ENCODE assay signal across 8 cellular contexts in the genomic region with DNA sequence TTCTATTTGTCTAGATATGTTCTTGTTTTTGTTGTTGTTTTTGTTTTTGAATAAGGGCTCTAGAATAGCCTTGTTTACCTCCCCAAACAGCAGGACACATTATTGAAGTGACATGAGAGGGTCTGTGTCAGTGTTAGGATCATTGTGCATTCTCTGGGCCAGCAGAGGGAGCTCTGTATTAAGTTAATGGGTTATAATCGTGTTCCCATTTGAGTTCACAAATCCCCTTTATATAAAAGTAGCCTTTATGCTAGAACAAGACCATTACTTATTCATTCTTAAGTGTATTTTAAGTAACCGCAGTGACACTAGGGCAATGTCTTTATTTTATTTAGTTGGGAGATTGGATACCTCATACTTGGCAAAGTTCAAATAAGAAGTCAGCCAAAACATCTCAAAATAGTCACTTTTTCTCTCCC. TPM values are rescaled to one million over a fixed set of nuclear protein-coding genes. Genes with fewer than 3 reads are reported as not detected.
DNase-seq lines count a peak whose midpoint lies in the region; ATAC-seq and TF ChIP-seq lines count a peak whose summit lies in the region.

No MANE protein-coding gene starts in this region.

- peaks cover 70% of the 10 kb centered on the region for H3K36me3 Mint-ChIP-seq in activated CD4-positive, alpha-beta memory T cell treated with anti-CD3 and anti-CD28 coated beads, Interleukin-2, amount 10 ng/mL, durations not matched to agents 7 days and 5 days (ENCODE audit: low read depth)
- H3K36me3 Mint-ChIP-seq in naive thymus-derived CD4-positive, alpha-beta T cell: peaks cover 8 to 50% (median 22%) of the 10 kb centered on the region in 5 donors

- TF ChIP-seq EP300 in suprapubic skin (IDR thresholded peaks at IDR 0.05): no peak

- H3K9me3 ChIP-seq in naive thymus-derived CD4-positive, alpha-beta T cell (ENCODE audit: control insufficient read depth in 2 of 3, low read length in 3 of 3): no peaks in the 10 kb centered on the region
- no peaks in the 10 kb centered on the region for H3K9me3 ChIP-seq in suprapubic skin

- no peaks in the 10 kb centered on the region for H3K27me3 ChIP-seq in naive thymus-derived CD4-positive, alpha-beta T cell (ENCODE audit: control insufficient read depth in 2 of 2, insufficient read depth in 2 of 2, low read length in 2 of 2)
- no peaks in the 10 kb centered on the region for H3K27me3 ChIP-seq in suprapubic skin

- 13% methylated on average over 2 of the region's 2 CpGs for WGBS in suprapubic skin

- peaks cover 13 to 68% (median 30%) of the 10 kb centered on the region in 3 experiments for H3K36me3 ChIP-seq in naive thymus-derived CD4-positive, alpha-beta T cell (ENCODE audit: control insufficient read depth in 2 of 3, insufficient read depth in 3 of 3, low read length in 3 of 3)
- H3K36me3 ChIP-seq in suprapubic skin: peaks cover 30% of the 10 kb centered on the region

- H3K27ac Mint-ChIP-seq in activated CD4-positive, alpha-beta memory T cell treated with anti-CD3 and anti-CD28 coated beads, Interleukin-2, amount 10 ng/mL, durations not matched to agents 7 days and 5 days: no peak overlapping the region
- H3K27ac Mint-ChIP-seq in naive thymus-derived CD4-positive, alpha-beta T cell: peak overlapping the region in 7 of 9 donors; percentile 1 to 79 (median 30)

- TF ChIP-seq CTCF in suprapubic skin (IDR thresholded peaks at IDR 0.05): peak; percentile 44 to 65

- POLR2A ChIA-PET in activated CD4-positive, alpha-beta memory T cell treated with anti-CD3 and anti-CD28 coated beads, Interleukin-2, amount 10 ng/mL, durations not matched to agents 7 days and 5 days (lab: Charles Lee): interaction anchor here (1.2 to 1.4 kb wide), 2 partner anchors 13 to 15 kb away, joined by 3 to 4 read pairs; no protein-coding TSS in a partner anchor
- POLR2A ChIA-PET in naive thymus-derived CD4-positive, alpha-beta T cell (lab: Charles Lee): interaction anchor here (0.6 to 1.9 kb wide), 4 partner anchors 44 to 128 kb away, joined by 3 to 8 read pairs (median 3); partner anchors contain the start of gene STK4

- no peak overlapping the region for H3K4me3 Mint-ChIP-seq in activated CD4-positive, alpha-beta memory T cell treated with anti-CD3 and anti-CD28 coated beads, Interleukin-2, amount 10 ng/mL, durations not matched to agents 7 days and 5 days
- peak overlapping the region in 3 of 10 donors; percentile 11 to 48 (median 42) for H3K4me3 Mint-ChIP-seq in naive thymus-derived CD4-positive, alpha-beta T cell

- intact Hi-C loops in naive thymus-derived CD4-positive, alpha-beta T cell (cut with micrococcal nuclease): loop anchor here (1.0 to 5.0 kb wide), 7 partner anchors 18 to 301 kb away; partner anchors contain the start of genes PABPC1L (in 1 of the 2) and STK4 (in 1 of the 2)

- H3K27ac ChIP-seq in epithelial cell of prostate (peak overlapping the region; percentile 69), suprapubic skin (no peak overlapping the region)
- peak overlapping the region; percentile 32 for H3K27ac ChIP-seq in naive thymus-derived CD4-positive, alpha-beta T cell (ENCODE audit: low read depth, low read length)

- no peaks in the 10 kb centered on the region for H3K27me3 Mint-ChIP-seq in activated CD4-positive, alpha-beta memory T cell treated with anti-CD3 and anti-CD28 coated beads, Interleukin-2, amount 10 ng/mL, durations not matched to agents 7 days and 5 days
- H3K27me3 Mint-ChIP-seq in naive thymus-derived CD4-positive, alpha-beta T cell: no peaks in the 10 kb centered on the region

- CTCF ChIA-PET in activated CD4-positive, alpha-beta memory T cell treated with anti-CD3 and anti-CD28 coated beads, Interleukin-2, amount 10 ng/mL, durations not matched to agents 7 days and 5 days (lab: Charles Lee): interaction anchor here (0.5 to 4.9 kb wide), 17 partner anchors 8 to 760 kb away, joined by 3 to 26 read pairs (median 4); no protein-coding TSS in a partner anchor
- CTCF ChIA-PET in naive thymus-derived CD4-positive, alpha-beta T cell (lab: Charles Lee): interaction anchor here (1.0 to 1.9 kb wide), 6 partner anchors 19 to 84 kb away, joined by 3 to 8 read pairs (median 4); partner anchors contain the start of gene STK4

- TF ChIP-seq POLR2A in suprapubic skin (IDR thresholded peaks at IDR 0.05): no peak

- peaks cover 46% of the 10 kb centered on the region for H3K4me1 Mint-ChIP-seq in activated CD4-positive, alpha-beta memory T cell treated with anti-CD3 and anti-CD28 coated beads, Interleukin-2, amount 10 ng/mL, durations not matched to agents 7 days and 5 days
- peaks cover 31 to 81% (median 70%) of the 10 kb centered on the region in 7 donors for H3K4me1 Mint-ChIP-seq in naive thymus-derived CD4-positive, alpha-beta T cell

- DNase-seq in AG08396 (ENCODE audit: low spot score) (peak; percentile 37), GM19240 (ENCODE audit: insufficient read length, low spot score) (peak; percentile 2), NCI-H345 treated with DMSO at 0.1 percent for 48 hours (lab: John Stamatoyannopoulos, UW; ENCODE audit: unreplicated experiment) (peak; percentile 56), epithelial cell of prostate (ENCODE audit: low read depth, low spot score) (no peak), suprapubic skin (ENCODE audit: low spot score in 2 of 2) (peak in 1 of 2 donors; percentile 77), UCSD-AML1 (lab: John Stamatoyannopoulos, UW; ENCODE audit: unreplicated experiment) (no peak)
- DNase-seq in activated CD4-positive, alpha-beta memory T cell treated with anti-CD3 and anti-CD28 coated beads, Interleukin-2, amount 10 ng/mL, durations not matched to agents 7 days and 5 days: peak; percentile 41
- peak in 7 of 9 donors; percentile 24 to 47 (median 36) for DNase-seq in naive thymus-derived CD4-positive, alpha-beta T cell

- H3K4me1 ChIP-seq in naive thymus-derived CD4-positive, alpha-beta T cell (ENCODE audit: control insufficient read depth in 2 of 2, insufficient read depth in 2 of 2, low read length in 2 of 2): peaks cover under 1 to 43% of the 10 kb centered on the region in 2 donors
- peaks cover 38% of the 10 kb centered on the region for H3K4me1 ChIP-seq in suprapubic skin

- ATAC-seq in naive thymus-derived CD4-positive, alpha-beta T cell: peak; percentile 86

- no peaks in the 10 kb centered on the region for H3K9me3 Mint-ChIP-seq in activated CD4-positive, alpha-beta memory T cell treated with anti-CD3 and anti-CD28 coated beads, Interleukin-2, amount 10 ng/mL, durations not matched to agents 7 days and 5 days
- H3K9me3 Mint-ChIP-seq in naive thymus-derived CD4-positive, alpha-beta T cell: peaks cover 0 to 1% (median 0%) of the 10 kb centered on the region in 11 donors

- H3K4me3 ChIP-seq in naive thymus-derived CD4-positive, alpha-beta T cell (ENCODE audit: low read length): no peak overlapping the region
- H3K4me3 ChIP-seq in suprapubic skin: no peak overlapping the region

RNA-seq across cellular contexts. Expression of gene STK4, which starts 44.8 kb away (rescaled TPM):
- total RNA-seq in activated CD4-positive, alpha-beta memory T cell treated with anti-CD3 and anti-CD28 coated beads, Interleukin-2, amount 10 ng/mL, durations not matched to agents 7 days and 5 days: 100 to 1,000 TPM; 204 to 213 TPM
- 100 to 1,000 TPM; 207 to 383 (median 267) TPM for total RNA-seq in naive thymus-derived CD4-positive, alpha-beta T cell
- 100 to 1,000 TPM; 175 to 241 TPM for polyA plus RNA-seq in naive thymus-derived CD4-positive, alpha-beta T cell
- total RNA-seq in suprapubic skin: 10 to 100 TPM; 25.4 to 63.9 (median 33.5) TPM

RNA-seq across cellular contexts. Expression of gene TOMM34, which starts 50.9 kb away (rescaled TPM):
- total RNA-seq in activated CD4-positive, alpha-beta memory T cell treated with anti-CD3 and anti-CD28 coated beads, Interleukin-2, amount 10 ng/mL, durations not matched to agents 7 days and 5 days: 10 to 100 TPM; 16.0 to 16.4 TPM
- total RNA-seq in naive thymus-derived CD4-positive, alpha-beta T cell: 10 to 100 TPM in 1 of 5 experiments, 1 to 10 TPM in 4; 7.0 to 22.5 (median 8.6) TPM
- polyA plus RNA-seq in naive thymus-derived CD4-positive, alpha-beta T cell: 10 to 100 TPM; 15.1 to 30.2 TPM
- 10 to 100 TPM; 14.4 to 17.3 (median 15.6) TPM for total RNA-seq in suprapubic skin

Comparison
In these comparisons a context has a peak if more than half of its experiments do, and no peak if none do; other contexts are left out.
1. DNase-seq: peak in AG08396 (single experiment), GM19240 (single experiment), NCI-H345 treated with DMSO at 0.1 percent for 48 hours (single experiment), activated CD4-positive, alpha-beta memory T cell treated with anti-CD3 and anti-CD28 coated beads, Interleukin-2, amount 10 ng/mL, durations not matched to agents 7 days and 5 days (single experiment) and naive thymus-derived CD4-positive, alpha-beta T cell (7 of 9); none in epithelial cell of prostate (single experiment) and UCSD-AML1 (single experiment).